Comparison of ENCODE assay signal across 7 cellular contexts in the genomic region with DNA sequence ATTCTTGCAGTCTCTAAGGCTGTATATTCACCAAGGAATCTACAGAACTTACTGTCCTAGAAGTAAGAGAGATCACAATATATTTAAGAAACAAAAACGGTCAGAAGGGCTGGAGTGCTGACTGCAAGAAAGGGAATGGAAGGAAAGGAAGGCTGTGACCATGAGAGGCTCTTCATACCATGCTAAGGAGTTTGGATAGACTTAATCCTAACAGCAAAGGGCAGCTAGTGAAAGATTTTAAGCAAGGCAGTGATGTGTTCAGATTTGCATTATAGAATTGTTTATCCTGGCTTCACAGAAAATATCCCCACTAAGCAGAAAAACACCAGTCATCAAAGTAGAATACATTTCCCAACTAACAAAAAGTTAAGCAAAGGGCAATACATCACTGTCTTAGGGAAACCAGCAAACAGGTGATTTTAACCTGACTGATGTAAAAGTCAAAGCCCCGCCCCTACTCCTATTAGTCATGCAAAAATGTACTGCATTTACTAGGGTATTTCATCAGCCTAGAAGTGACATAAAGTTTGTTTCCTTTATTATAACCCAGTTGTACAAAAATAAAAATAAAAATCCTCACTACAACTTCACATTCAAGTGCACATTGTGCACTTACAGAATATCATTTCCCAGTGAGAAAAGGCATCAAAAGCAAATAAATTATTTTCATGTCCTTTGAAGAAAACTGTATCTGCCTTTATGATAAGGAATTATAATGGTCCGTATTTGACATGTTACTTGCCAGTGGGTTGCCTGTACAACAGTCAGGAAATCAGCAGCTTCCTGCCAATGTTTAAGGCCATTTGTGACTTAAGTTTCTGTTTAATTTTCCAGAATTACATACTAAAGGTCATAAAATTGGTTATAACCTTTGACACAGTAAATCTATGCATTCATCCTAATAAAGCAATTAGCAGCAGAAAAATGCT. TPM values are rescaled to one million over a fixed set of nuclear protein-coding genes. Genes with fewer than 3 reads are reported as not detected.
A peak's percentile ranks its signal among the peaks of the same experiment; 100 is the strongest.
DNase-seq lines count a peak whose midpoint lies in the region; ATAC-seq, FAIRE-seq and TF ChIP-seq lines count a peak whose summit lies in the region.

No MANE protein-coding gene starts in this region.

- peak overlapping the region; percentile 42 for H3K27ac ChIP-seq in GM23248
- H3K27ac ChIP-seq in PC-3 (ENCODE audit: low read length): no peak overlapping the region
- no peak overlapping the region for H3K27ac ChIP-seq in pancreas

- POLR2A ChIA-PET in PC-3 (lab: Charles Lee; ENCODE audit: unreplicated experiment): no interaction called here

- peaks cover 98% of the 10 kb centered on the region for H3K79me2 ChIP-seq in GM23248 (ENCODE audit: insufficient read depth)
- peaks cover 68% of the 10 kb centered on the region for H3K79me2 ChIP-seq in PC-3 (ENCODE audit: low read length)

- BruUV-seq in PC-3 (replicated peaks; lab: Mats Ljungman, UMichigan): TSS peak; percentile 82

- no peaks in the 10 kb centered on the region for H3K36me3 ChIP-seq in GM23248 (ENCODE audit: low read depth)
- no peaks in the 10 kb centered on the region for H3K36me3 ChIP-seq in PC-3 (ENCODE audit: low read depth, low read length)
- H3K36me3 ChIP-seq in pancreas: no peaks in the 10 kb centered on the region

- peak overlapping the region; percentile 16 for H3K4me2 ChIP-seq in GM23248 (ENCODE audit: unreplicated experiment)
- 0 out of 2 replicates have a peak overlapping the region, but pooled peaks have one; percentile 5 for H3K4me2 ChIP-seq in PC-3 (ENCODE audit: low read length)

- no peaks in the 10 kb centered on the region for H3K27me3 ChIP-seq in GM23248 (replicated peaks; ENCODE audit: insufficient read depth)
- no peaks in the 10 kb centered on the region for H3K27me3 ChIP-seq in PC-3 (ENCODE audit: low read length)
- H3K27me3 ChIP-seq in pancreas: no peaks in the 10 kb centered on the region

- intact Hi-C loops in PC-3 (cut with micrococcal nuclease): loop anchor here (1.0 kb wide), 1 partner anchor 32 kb away; no protein-coding TSS in a partner anchor
- intact Hi-C loops in pancreas (cut with DNase I): no loop called here

- H2AFZ ChIP-seq in GM23248 (no peak overlapping the region), PC-3 (ENCODE audit: low read length) (no peak overlapping the region)

- ATAC-seq in PC-3 (peak; percentile 71; the same call in 1 of the 2 replicates), pancreas (peak; percentile 15 to 59 (median 40)), HG02798 (IDR thresholded peaks at IDR 0.05; ENCODE audit: poor library complexity, unreplicated experiment) (no peak), HG02870 (IDR thresholded peaks at IDR 0.05; ENCODE audit: unreplicated experiment) (no peak)

- CTCF ChIA-PET in PC-3 (lab: Charles Lee): interaction anchor here (0.6 kb wide), 1 partner anchor 41 kb away, joined by 4 read pairs; no protein-coding TSS in a partner anchor

- H3K9me3 ChIP-seq in GM23248 (ENCODE audit: low read depth): no peaks in the 10 kb centered on the region
- no peaks in the 10 kb centered on the region for H3K9me3 ChIP-seq in PC-3 (ENCODE audit: low read length)
- no peaks in the 10 kb centered on the region for H3K9me3 ChIP-seq in pancreas

- DNase-seq in GM23248: peak; percentile 47
- DNase-seq in PC-3: peak; percentile 59
- DNase-seq in central memory CD4-positive, alpha-beta T cell: peak; percentile 17
- DNase-seq in pancreas: peak in 1 of 6 donors; percentile 46
- DNase-seq in NCI-H2029 treated with DMSO at 0.1 percent for 48 hours (lab: John Stamatoyannopoulos, UW): no peak

- FAIRE-seq in pancreas (lab: Jason Lieb, UNC): no peak

- no peaks in the 10 kb centered on the region for H4K20me1 ChIP-seq in GM23248 (ENCODE audit: insufficient read depth)
- peaks cover 21% of the 10 kb centered on the region; the same call in 1 of the 2 replicates for H4K20me1 ChIP-seq in PC-3 (ENCODE audit: low read length)

- peak overlapping the region; percentile 49 for H3K9ac ChIP-seq in GM23248
- H3K9ac ChIP-seq in PC-3 (ENCODE audit: low read length): no peak overlapping the region

- H3K4me3 ChIP-seq in GM23248 (no peak overlapping the region), PC-3 (ENCODE audit: low read length) (no peak overlapping the region), pancreas (no peak overlapping the region)

- TF ChIP-seq CTCF in PC-3 (conservative IDR thresholded peaks at IDR 0.05; ENCODE audit: low read depth, low read length): no peak
- TF ChIP-seq CTCF in pancreas (IDR thresholded peaks at IDR 0.05): no peak

- H3K9me2 ChIP-seq in GM23248 (ENCODE audit: insufficient read depth) (no peaks in the 10 kb centered on the region), PC-3 (replicated peaks; ENCODE audit: low read length) (no peaks in the 10 kb centered on the region)

- peaks cover 6% of the 10 kb centered on the region for H3K4me1 ChIP-seq in GM23248 (ENCODE audit: insufficient read depth)
- H3K4me1 ChIP-seq in PC-3 (ENCODE audit: insufficient read depth, low read length): peaks cover 8% of the 10 kb centered on the region
- peaks cover 33 to 63% (median 45%) of the 10 kb centered on the region in 3 donors for H3K4me1 ChIP-seq in pancreas

- H3F3A ChIP-seq in GM23248 (ENCODE audit: insufficient read depth) (peaks cover 5% of the 10 kb centered on the region; the same call in 1 of the 2 replicates), PC-3 (ENCODE audit: low read length, unreplicated experiment) (no peaks in the 10 kb centered on the region)

- WGBS in GM23248 (ENCODE audit: low coverage in 1 of 2, low lambda C conversion rate in 2 of 2, missing lambda C conversion rate in 2 of 2), 2 experiments: 96 to 97% methylated on average over 3 of the region's 3 CpGs
- WGBS in pancreas, 2 donors: 57 to 59% methylated on average over 3 of the region's 3 CpGs

- in situ Hi-C loops in GM23248 (cut with MboI): no loop called here

RNA-seq across cellular contexts. Expression of a gene that starts 17.2 kb away (rescaled TPM):
- 115 and 124 TPM in 2 replicates for total RNA-seq in GM23248 (2014; rRNA removed; shearing (Covaris generic))
- polyA plus RNA-seq in GM23248 (2016; fragmentation: Nextera tagmentation; extraction: Ambion mirVana) (90.6 and 90.8 TPM in 2 replicates), pancreas (10 to 100 TPM; 15.5 to 26.5 TPM)
- total RNA-seq in PC-3 (2014; rRNA removed) (44.1 and 52.2 TPM in 2 replicates), pancreas (10 to 100 TPM; 44.3 to 89.8 (median 54.4) TPM)

Comparison
In these comparisons a context has a peak if more than half of its experiments do, and no peak if none do; other contexts are left out.
1. ATAC-seq: peak in PC-3 (single experiment) and pancreas (4 of 4); none in HG02798 (single experiment) and HG02870 (single experiment).